ENCODE assay signal across 8 cellular contexts in the genomic region with DNA sequence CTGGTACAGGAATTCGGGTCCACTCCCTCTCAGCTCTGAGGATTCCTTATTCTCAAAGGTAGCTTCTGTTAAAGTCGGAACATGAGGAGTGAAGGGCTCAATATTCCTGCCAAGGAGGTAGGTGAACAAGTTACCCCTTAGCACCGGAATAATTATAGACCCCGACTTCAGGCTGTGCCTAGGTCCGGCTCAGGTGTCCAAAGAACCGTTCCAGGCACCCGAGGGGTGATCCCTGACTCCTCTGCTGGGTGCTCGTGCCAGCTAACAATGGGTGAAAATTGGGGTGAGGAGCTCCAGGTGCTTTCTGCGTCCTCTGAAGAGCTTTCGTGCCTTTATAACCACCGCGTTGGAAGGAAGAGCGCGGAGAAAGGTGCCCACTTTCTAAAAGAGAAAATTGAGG. TPM values are rescaled to one million over a fixed set of nuclear protein-coding genes. Genes with fewer than 3 reads are reported as not detected.
DNase-seq lines count a peak whose midpoint lies in the region; ATAC-seq lines count a peak whose summit lies in the region.

No MANE protein-coding gene starts in this region.

- 10% methylated on average over 14 of the region's 14 CpGs for WGBS in thymus

- H3K27me3 ChIP-seq in thymus (ENCODE audit: control insufficient read depth, insufficient read depth): no peaks in the 10 kb centered on the region

- no peaks in the 10 kb centered on the region for H3K9me3 ChIP-seq in thymus (ENCODE audit: control insufficient read depth)

- H3K4me1 Mint-ChIP-seq in activated CD4-positive, alpha-beta T cell treated with anti-CD3 and anti-CD28 coated beads, Interleukin-2, amount 10 ng/mL, durations not matched to agents 7 days and 5 days: peaks cover 45% of the 10 kb centered on the region
- H3K4me1 Mint-ChIP-seq in activated naive CD8-positive, alpha-beta T cell treated with anti-CD3 and anti-CD28 coated beads, Interleukin-2, amount 50 U/mL, for 24 hours: peaks cover 53% of the 10 kb centered on the region

- peak overlapping the region; percentile 69 for H3K4me3 ChIP-seq in thymus (ENCODE audit: low read length)

- POLR2A ChIA-PET in activated CD4-positive, alpha-beta T cell treated with anti-CD3 and anti-CD28 coated beads, Interleukin-2, amount 10 ng/mL, durations not matched to agents 7 days and 5 days (lab: Charles Lee): interaction anchor here (0.5 to 0.8 kb wide), 2 partner anchors 25 to 774 kb away, joined by 3 to 8 read pairs; no protein-coding TSS in a partner anchor

- peaks cover 16% of the 10 kb centered on the region for H3K36me3 ChIP-seq in thymus (ENCODE audit: control insufficient read depth, insufficient read depth)

- H3K4me3 Mint-ChIP-seq in activated CD4-positive, alpha-beta T cell treated with anti-CD3 and anti-CD28 coated beads, Interleukin-2, amount 10 ng/mL, durations not matched to agents 7 days and 5 days: peak overlapping the region; percentile 100
- peak overlapping the region; percentile 97 for H3K4me3 Mint-ChIP-seq in activated naive CD8-positive, alpha-beta T cell treated with anti-CD3 and anti-CD28 coated beads, Interleukin-2, amount 50 U/mL, for 24 hours

- no peak for ATAC-seq in activated naive CD8-positive, alpha-beta T cell treated with anti-CD3 and anti-CD28 coated beads, Interleukin-2, amount 50 U/mL, for 24 hours

- H3K27ac Mint-ChIP-seq in activated CD4-positive, alpha-beta T cell treated with anti-CD3 and anti-CD28 coated beads, Interleukin-2, amount 10 ng/mL, durations not matched to agents 7 days and 5 days: peak overlapping the region; percentile 99
- H3K27ac Mint-ChIP-seq in activated naive CD8-positive, alpha-beta T cell treated with anti-CD3 and anti-CD28 coated beads, Interleukin-2, amount 50 U/mL, for 24 hours: peak overlapping the region; percentile 94

- H3K4me1 ChIP-seq in thymus (ENCODE audit: control insufficient read depth, insufficient read depth, low read length): peaks cover 9% of the 10 kb centered on the region

- no peaks in the 10 kb centered on the region for H3K27me3 Mint-ChIP-seq in activated CD4-positive, alpha-beta T cell treated with anti-CD3 and anti-CD28 coated beads, Interleukin-2, amount 10 ng/mL, durations not matched to agents 7 days and 5 days
- H3K27me3 Mint-ChIP-seq in activated naive CD8-positive, alpha-beta T cell treated with anti-CD3 and anti-CD28 coated beads, Interleukin-2, amount 50 U/mL, for 24 hours: no peaks in the 10 kb centered on the region

- no peaks in the 10 kb centered on the region for H3K9me3 Mint-ChIP-seq in activated CD4-positive, alpha-beta T cell treated with anti-CD3 and anti-CD28 coated beads, Interleukin-2, amount 10 ng/mL, durations not matched to agents 7 days and 5 days
- no peaks in the 10 kb centered on the region for H3K9me3 Mint-ChIP-seq in activated naive CD8-positive, alpha-beta T cell treated with anti-CD3 and anti-CD28 coated beads, Interleukin-2, amount 50 U/mL, for 24 hours

- peak overlapping the region; percentile 95 for H3K27ac ChIP-seq in thymus (ENCODE audit: low read depth)

- DNase-seq in activated CD4-positive, alpha-beta T cell treated with anti-CD3 and anti-CD28 coated beads, Interleukin-2, amount 10 ng/mL, durations not matched to agents 7 days and 5 days: no peak
- DNase-seq in activated CD4-positive, alpha-beta T cell treated with anti-CD3 and anti-CD28 coated beads, Interleukin-2, amount 50 U/mL, for 48 hours: no peak
- DNase-seq in activated naive CD8-positive, alpha-beta T cell treated with anti-CD3 and anti-CD28 coated beads, Interleukin-2, amount 50 U/mL, for 24 hours: no peak
- DNase-seq in left kidney (ENCODE audit: low read depth, low spot score): peak; percentile 15
- no peak for DNase-seq in NCI-H2196 treated with DMSO at 0.1 percent for 48 hours (lab: John Stamatoyannopoulos, UW; ENCODE audit: unreplicated experiment)
- DNase-seq in stimulated activated CD4-positive, alpha-beta T cell treated with anti-CD3 and anti-CD28 coated beads, Interleukin-4, amount 100 ng/mL, for 4 hours: no peak
- no peak for DNase-seq in NCI-H1048 (lab: John Stamatoyannopoulos, UW)

- H3K36me3 Mint-ChIP-seq in activated CD4-positive, alpha-beta T cell treated with anti-CD3 and anti-CD28 coated beads, Interleukin-2, amount 10 ng/mL, durations not matched to agents 7 days and 5 days (ENCODE audit: low read depth): peaks cover 27% of the 10 kb centered on the region
- peaks cover 26% of the 10 kb centered on the region for H3K36me3 Mint-ChIP-seq in activated naive CD8-positive, alpha-beta T cell treated with anti-CD3 and anti-CD28 coated beads, Interleukin-2, amount 50 U/mL, for 24 hours (ENCODE audit: low read depth)

- CTCF ChIA-PET in activated CD4-positive, alpha-beta T cell treated with anti-CD3 and anti-CD28 coated beads, Interleukin-2, amount 10 ng/mL, durations not matched to agents 7 days and 5 days (lab: Charles Lee): interaction anchor here (0.6 to 4.9 kb wide), 9 partner anchors 13 to 106 kb away, joined by 3 to 53 read pairs (median 4); a partner anchor contains a TSS

RNA-seq across cellular contexts. Expression of a gene that starts 0.4 kb away (rescaled TPM):
- 10 to 100 TPM; 49.4 to 59.6 TPM for total RNA-seq in activated CD4-positive, alpha-beta T cell treated with anti-CD3 and anti-CD28 coated beads, Interleukin-2, amount 10 ng/mL, durations not matched to agents 7 days and 5 days
- 20.5 TPM for polyA plus RNA-seq in thymus

RNA-seq across cellular contexts. Expression of a gene that starts 0.9 kb away (rescaled TPM):
- 10 to 100 TPM; 52.0 to 60.4 TPM for total RNA-seq in activated CD4-positive, alpha-beta T cell treated with anti-CD3 and anti-CD28 coated beads, Interleukin-2, amount 10 ng/mL, durations not matched to agents 7 days and 5 days
- polyA plus RNA-seq in thymus: 53.3 TPM

RNA-seq across cellular contexts. Expression of a gene that starts 28.2 kb away (rescaled TPM):
- total RNA-seq in activated CD4-positive, alpha-beta T cell treated with anti-CD3 and anti-CD28 coated beads, Interleukin-2, amount 10 ng/mL, durations not matched to agents 7 days and 5 days: 10 to 100 TPM; 40.0 to 46.9 TPM
- polyA plus RNA-seq in thymus: 47.4 TPM

RNA-seq across cellular contexts. Expression of a gene that starts 28.3 kb away (rescaled TPM):
- total RNA-seq in activated CD4-positive, alpha-beta T cell treated with anti-CD3 and anti-CD28 coated beads, Interleukin-2, amount 10 ng/mL, durations not matched to agents 7 days and 5 days: 100 to 1,000 TPM; 207 to 222 TPM
- 129 TPM for polyA plus RNA-seq in thymus

RNA-seq across cellular contexts. Expression of a gene that starts 31.1 kb away (rescaled TPM):
- total RNA-seq in activated CD4-positive, alpha-beta T cell treated with anti-CD3 and anti-CD28 coated beads, Interleukin-2, amount 10 ng/mL, durations not matched to agents 7 days and 5 days: 1 to 10 TPM; 3.7 to 6.3 TPM
- polyA plus RNA-seq in thymus: 21.5 TPM
